ENCODE assay signal across 18 cellular contexts in genomic region chr13:80011448-80012212, GRCh38.
DNase-seq lines count a peak whose midpoint lies in the region; ATAC-seq, FAIRE-seq and TF ChIP-seq lines count a peak whose summit lies in the region.
"Had no signal": no experiment of that assay in that cellular context is flagged by ENCODE, and none has a peak within 500 bp of the region (broad histone marks: within the 10 kb centered on the region; RNA-seq: fewer than 3 reads in every experiment).

No MANE protein-coding gene starts in this region.

- H3K36me3 ChIP-seq in GM23248 (ENCODE audit: low read depth) (no peaks in the 10 kb centered on the region), body of pancreas (replicated peaks in 1 of 2; ENCODE audit: insufficient read depth in 1 of 2, low read depth in 2 of 2) (no peaks in the 10 kb centered on the region)
- H3K36me3 ChIP-seq: lower lobe of right lung had no signal

- no peaks in the 10 kb centered on the region for H3K27me3 ChIP-seq in GM23248 (replicated peaks; ENCODE audit: insufficient read depth)
- no peaks in the 10 kb centered on the region for H3K27me3 ChIP-seq in body of pancreas
- no peaks in the 10 kb centered on the region for H3K27me3 ChIP-seq in right cardiac atrium (ENCODE audit: control insufficient read depth, insufficient read depth)

- no peak overlapping the region for H3K27ac Mint-ChIP-seq in activated CD4-positive, alpha-beta T cell treated with anti-CD3 and anti-CD28 coated beads, Interleukin-2, amount 10 ng/mL, durations not matched to agents 7 days and 5 days
- H3K27ac Mint-ChIP-seq: B cell; effector memory CD8-positive, alpha-beta T cell had no signal

- 0 out of 2 replicates have a peak, but pooled peaks cover 5% of the 10 kb centered on the region for H3K4me1 ChIP-seq in GM23248 (ENCODE audit: insufficient read depth)
- H3K4me1 ChIP-seq in body of pancreas, result peaks cover 24% of the 10 kb centered on the region
- H3K4me1 ChIP-seq in right cardiac atrium (ENCODE audit: control insufficient read depth, insufficient read depth, low read length), result peaks cover 2% of the 10 kb centered on the region
- H3K4me1 ChIP-seq: parathyroid adenoma had no signal

- no peaks in the 10 kb centered on the region for H3K9me3 Mint-ChIP-seq in activated CD4-positive, alpha-beta T cell treated with anti-CD3 and anti-CD28 coated beads, Interleukin-2, amount 10 ng/mL, durations not matched to agents 7 days and 5 days

- POLR2A ChIA-PET in activated CD4-positive, alpha-beta T cell treated with anti-CD3 and anti-CD28 coated beads, Interleukin-2, amount 10 ng/mL, durations not matched to agents 7 days and 5 days (lab: Charles Lee), result no interaction called here

- no peak for TF ChIP-seq POLR2A in body of pancreas (IDR thresholded peaks at IDR 0.05)

- H3F3A ChIP-seq in GM23248 (ENCODE audit: insufficient read depth), result no peaks in the 10 kb centered on the region

- DNase-seq in GM23248 (no peak), body of pancreas (peak in 2 of 4 donors; percentile 6 to 36), right cardiac atrium (peak in 2 of 3 donors; percentile 41 to 50), pons (ENCODE audit: low spot score) (peak; percentile 71), HuH-7 (ENCODE audit: low spot score) (no peak), frontal cortex (ENCODE audit: low spot score in 2 of 2) (no peak)
- no peak for DNase-seq in activated CD4-positive, alpha-beta T cell treated with anti-CD3 and anti-CD28 coated beads, Interleukin-2, amount 10 ng/mL, durations not matched to agents 7 days and 5 days
- DNase-seq in activated effector memory CD4-positive, alpha-beta T cell treated with Interleukin-2 at 50 U/mL for 16 hours, result no peak
- DNase-seq: activated T-cell treated with anti-CD3 and anti-CD28 coated beads, Interleukin-2, amount 50 U/mL, for 1 hour; amniotic stem cell; DMS79; effector memory CD8-positive, alpha-beta T cell; Kasumi-1; lower lobe of right lung; stimulated activated CD4-positive, alpha-beta T cell treated with anti-CD3 and anti-CD28 coated beads, Interleukin-2, amount 100 ng/mL, for 48 hours had no signal

- no peak overlapping the region for H3K4me3 Mint-ChIP-seq in activated CD4-positive, alpha-beta T cell treated with anti-CD3 and anti-CD28 coated beads, Interleukin-2, amount 10 ng/mL, durations not matched to agents 7 days and 5 days
- H3K4me3 Mint-ChIP-seq: B cell; effector memory CD8-positive, alpha-beta T cell had no signal

- no peak overlapping the region for H3K27ac ChIP-seq in GM23248
- H3K27ac ChIP-seq in body of pancreas, result no peak overlapping the region
- no peak overlapping the region for H3K27ac ChIP-seq in right cardiac atrium (ENCODE audit: low read length)
- H3K27ac ChIP-seq: lower lobe of right lung, parathyroid adenoma had no signal

- intact Hi-C loops in body of pancreas (cut with DNase I) (no loop called here), right cardiac atrium (cut with DNase I) (no loop called here)

- H2AFZ ChIP-seq in GM23248, result no peak overlapping the region
- H2AFZ ChIP-seq: parathyroid adenoma had no signal

- no peaks in the 10 kb centered on the region for H3K4me1 Mint-ChIP-seq in activated CD4-positive, alpha-beta T cell treated with anti-CD3 and anti-CD28 coated beads, Interleukin-2, amount 10 ng/mL, durations not matched to agents 7 days and 5 days

- H3K36me3 Mint-ChIP-seq in activated CD4-positive, alpha-beta T cell treated with anti-CD3 and anti-CD28 coated beads, Interleukin-2, amount 10 ng/mL, durations not matched to agents 7 days and 5 days (ENCODE audit: low read depth), result no peaks in the 10 kb centered on the region

- no peaks in the 10 kb centered on the region for H3K9me3 ChIP-seq in GM23248 (ENCODE audit: low read depth)
- no peaks in the 10 kb centered on the region for H3K9me3 ChIP-seq in body of pancreas
- no peaks in the 10 kb centered on the region for H3K9me3 ChIP-seq in right cardiac atrium (ENCODE audit: control insufficient read depth, low read length)
- H3K9me3 ChIP-seq: lower lobe of right lung had no signal

- H3K4me2 ChIP-seq in GM23248 (ENCODE audit: unreplicated experiment), result peak overlapping the region; percentile 36

- peak; percentile 59 for ATAC-seq in body of pancreas
- peak; percentile 55 to 83 for ATAC-seq in right cardiac atrium
- ATAC-seq: activated CD4-positive, CD25-positive, alpha-beta regulatory T cell treated with anti-CD3 and anti-CD28 coated beads, Interleukin-2, amount 50 U/mL, for 24 hours; effector memory CD8-positive, alpha-beta T cell had no signal

- TF ChIP-seq CTCF in body of pancreas (IDR thresholded peaks at IDR 0.05), result no peak

- no peak for FAIRE-seq in frontal cortex (lab: Jason Lieb, UNC)

- H3K4me3 ChIP-seq in GM23248 (no peak overlapping the region), body of pancreas (no peak overlapping the region), right cardiac atrium (ENCODE audit: low read length) (no peak overlapping the region)
- H3K4me3 ChIP-seq: lower lobe of right lung had no signal

- CTCF ChIA-PET in activated CD4-positive, alpha-beta T cell treated with anti-CD3 and anti-CD28 coated beads, Interleukin-2, amount 10 ng/mL, durations not matched to agents 7 days and 5 days (lab: Charles Lee), result no interaction called here

- H3K27me3 Mint-ChIP-seq in activated CD4-positive, alpha-beta T cell treated with anti-CD3 and anti-CD28 coated beads, Interleukin-2, amount 10 ng/mL, durations not matched to agents 7 days and 5 days, result no peaks in the 10 kb centered on the region
- H3K27me3 Mint-ChIP-seq: B cell; effector memory CD8-positive, alpha-beta T cell had no signal

- in situ Hi-C loops in GM23248 (cut with MboI), result no loop called here

- H3K9ac ChIP-seq in GM23248, result no peak overlapping the region
- H3K9ac ChIP-seq: parathyroid adenoma had no signal

- no peaks in the 10 kb centered on the region for H4K20me1 ChIP-seq in GM23248 (ENCODE audit: insufficient read depth)

- no peaks in the 10 kb centered on the region for H3K79me2 ChIP-seq in GM23248 (ENCODE audit: insufficient read depth)
- H3K79me2 ChIP-seq: parathyroid adenoma had no signal

- 66% methylated on average over 5 of the region's 5 CpGs for WGBS in GM23248 (ENCODE audit: low coverage in 1 of 2, low lambda C conversion rate in 2 of 2, missing lambda C conversion rate in 2 of 2), 2 experiments
- WGBS in body of pancreas, 2 donors, result 32 to 33% methylated on average over 5 of the region's 5 CpGs
- WGBS in right cardiac atrium, result 30% methylated on average over 5 of the region's 5 CpGs

- no peaks in the 10 kb centered on the region for H3K9me2 ChIP-seq in GM23248 (ENCODE audit: insufficient read depth)

Comparison
In these comparisons a context has a peak if more than half of its experiments do, and no peak if none do; other contexts are left out.
1. DNase-seq: peak in right cardiac atrium (2 of 3) and pons (single experiment); none in GM23248 (single experiment), activated CD4-positive, alpha-beta T cell treated with anti-CD3 and anti-CD28 coated beads, Interleukin-2, amount 10 ng/mL, durations not matched to agents 7 days and 5 days (single experiment), HuH-7 (single experiment), activated effector memory CD4-positive, alpha-beta T cell treated with Interleukin-2 at 50 U/mL for 16 hours (single experiment) and frontal cortex (0 of 2).